ENCODE assay signal across 20 cellular contexts in genomic region chr2:127913808-127914457, GRCh38. TPM values are rescaled to one million over a fixed set of nuclear protein-coding genes. Genes with fewer than 3 reads are reported as not detected.
A peak's percentile ranks its signal among the peaks of the same experiment; 100 is the strongest.
DNase-seq lines count a peak whose midpoint lies in the region; ATAC-seq and TF ChIP-seq lines count a peak whose summit lies in the region.
"Had no signal": no experiment of that assay in that cellular context is flagged by ENCODE, and none has a peak within 500 bp of the region (broad histone marks: within the 10 kb centered on the region; RNA-seq: fewer than 3 reads in every experiment).

No MANE protein-coding gene starts in this region.

- no peaks in the 10 kb centered on the region for H3K9me3 ChIP-seq in mucosa of descending colon

- no peak overlapping the region for H3K4me3 Mint-ChIP-seq in nephron progenitor cell
- H3K4me3 Mint-ChIP-seq: B cell; CD4-positive, CD25-positive, alpha-beta regulatory T cell; GM23338 had no signal

- in situ Hi-C loops in ACHN (cut with HindIII; ENCODE audit: low pct_ligation_motif_present, low pct_unique_long_range_greater_than_20kb, low sequenced_read_pairs), result no loop called here

- DNase-seq in DMS53 (lab: John Stamatoyannopoulos, UW), result peak; percentile 72
- DNase-seq in LNCaP clone FGC (ENCODE audit: low read depth), result peak; percentile 32
- DNase-seq in SW480 (ENCODE audit: low spot score), result peak; percentile 74
- DNase-seq in mucosa of descending colon, result peak in 1 of 3 donors; percentile 18
- DNase-seq in ACHN, result no peak
- no peak for DNase-seq in nephron progenitor cell
- DNase-seq in AG08396 (ENCODE audit: low spot score), result no peak
- DNase-seq: CD4-positive, CD25-positive, alpha-beta regulatory T cell; DMS79 treated with DMSO at 0.1 percent for 48 hours; GDM1; NCI-H1417; NCI-H1930; NCI-H526 treated with DMSO at 0.1 percent for 48 hours; OCI-M1; SW 1271 had no signal

- no peaks in the 10 kb centered on the region for H3K4me1 Mint-ChIP-seq in nephron progenitor cell
- H3K4me1 Mint-ChIP-seq: B cell; CD4-positive, CD25-positive, alpha-beta regulatory T cell; GM23338 had no signal

- H3K4me3 ChIP-seq in LNCaP clone FGC (ENCODE audit: low read depth, low read length), result no peak overlapping the region
- no peak overlapping the region for H3K4me3 ChIP-seq in mucosa of descending colon
- H3K4me3 ChIP-seq: GM12878, GM23338 had no signal

- peaks cover 14% of the 10 kb centered on the region for H3K27me3 Mint-ChIP-seq in nephron progenitor cell (ENCODE audit: low read depth, poor library complexity)
- H3K27me3 Mint-ChIP-seq: B cell had no signal

- H3K27ac Mint-ChIP-seq in nephron progenitor cell, result no peak overlapping the region
- H3K27ac Mint-ChIP-seq: B cell, GM23338 had no signal

- intact Hi-C loops in mucosa of descending colon (cut with DNase I, micrococcal nuclease), result no loop called here

- TF ChIP-seq CTCF in LNCaP clone FGC (IDR thresholded peaks at IDR 0.05; ENCODE audit: control insufficient read depth, extremely low read depth, insufficient read depth), result no peak
- no peak for TF ChIP-seq CTCF in mucosa of descending colon (IDR thresholded peaks at IDR 0.05)
- TF ChIP-seq CTCF in nephron progenitor cell (IDR thresholded peaks at IDR 0.05), result no peak

- H3K36me3 Mint-ChIP-seq in nephron progenitor cell (ENCODE audit: low read depth), result no peaks in the 10 kb centered on the region
- H3K36me3 Mint-ChIP-seq: CD4-positive, CD25-positive, alpha-beta regulatory T cell had no signal

- no peaks in the 10 kb centered on the region for H3K4me1 ChIP-seq in mucosa of descending colon (ENCODE audit: low read depth)

- peak; percentile 96 for ATAC-seq in mucosa of descending colon
- no peak for ATAC-seq in GM18909 (IDR thresholded peaks at IDR 0.05; ENCODE audit: poor library complexity, unreplicated experiment)
- ATAC-seq: GM12878, GM23338, HCT116 had no signal

- no peaks in the 10 kb centered on the region for H3K9me3 Mint-ChIP-seq in nephron progenitor cell
- H3K9me3 Mint-ChIP-seq: GM23338 had no signal

- no peaks in the 10 kb centered on the region for H3K36me3 ChIP-seq in mucosa of descending colon (ENCODE audit: low read depth)

RNA-seq across cellular contexts. Expression of gene AMMECR1L, which starts 28.2 kb away (rescaled TPM):
- 10 to 100 TPM; 13.1 to 18.7 (median 15.6) TPM for total RNA-seq in mucosa of descending colon

RNA-seq across cellular contexts. Expression of gene POLR2D, which starts 56.0 kb away (rescaled TPM):
- 10 to 100 TPM; 20.9 to 25.3 (median 21.3) TPM for total RNA-seq in mucosa of descending colon

Comparison
In these comparisons a context has a peak if more than half of its experiments do, and no peak if none do; other contexts are left out.
1. DNase-seq: peak in DMS53 (single experiment), LNCaP clone FGC (single experiment) and SW480 (single experiment); none in ACHN (single experiment), nephron progenitor cell (single experiment) and AG08396 (single experiment).